In the genomic region with DNA sequence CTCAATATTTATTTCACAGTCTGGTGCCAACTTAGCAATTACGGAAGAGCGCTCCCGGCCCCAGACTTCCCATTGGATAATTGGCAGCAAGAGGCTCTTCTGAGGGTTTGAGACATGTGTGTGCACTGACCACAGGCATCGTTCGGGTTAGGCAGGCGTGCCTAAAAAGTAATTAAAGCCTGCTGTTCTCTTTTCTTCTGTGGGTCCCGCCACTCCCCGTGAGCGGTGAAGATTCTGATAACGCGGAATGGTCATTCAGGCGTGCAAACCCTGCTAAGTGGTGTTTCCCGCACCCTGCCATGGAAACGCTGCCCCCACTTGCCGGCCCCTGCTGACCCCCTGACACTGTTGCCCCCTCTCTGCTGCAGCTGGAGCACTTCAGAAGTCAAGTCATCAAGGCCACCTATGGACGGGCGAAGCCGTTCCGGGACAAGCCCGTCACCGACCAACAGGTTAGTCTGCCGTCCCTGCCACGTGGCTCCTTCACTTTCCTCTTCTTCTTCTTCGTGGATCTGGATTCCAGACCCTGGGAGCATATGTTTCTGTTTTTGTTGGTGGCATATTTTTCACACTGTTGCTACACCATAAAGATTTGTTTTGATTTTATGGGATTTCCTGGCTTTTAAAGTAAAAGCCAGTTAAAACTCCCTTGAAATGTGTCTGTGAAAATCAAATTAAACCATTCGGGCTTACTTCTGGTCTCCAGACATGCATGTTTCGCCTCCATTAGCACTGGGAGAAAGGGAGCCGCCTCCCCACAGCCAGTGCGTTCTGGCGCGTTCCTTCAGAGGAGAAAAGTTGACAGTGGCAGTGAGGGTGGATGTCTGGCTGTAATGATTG, we compare ENCODE assay signal across 13 cellular contexts.
DNase-seq lines count a peak whose midpoint lies in the region; ATAC-seq, FAIRE-seq and TF ChIP-seq lines count a peak whose summit lies in the region.
"Had no signal": no experiment of that assay in that cellular context is flagged by ENCODE, and none has a peak within 500 bp of the region (broad histone marks: within the 10 kb centered on the region; RNA-seq: fewer than 3 reads in every experiment).

No MANE protein-coding gene starts in this region.

- no peak for TF ChIP-seq POLR2A in gastroesophageal sphincter (IDR thresholded peaks at IDR 0.05)

- FAIRE-seq in urothelium cell line (lab: Jason Lieb, UNC): no peak
- FAIRE-seq: TTC549 had no signal

- peaks cover 77% of the 10 kb centered on the region for H3K4me1 Mint-ChIP-seq in nephron

- no peaks in the 10 kb centered on the region for H3K9me3 ChIP-seq in MM.1S (replicated peaks; ENCODE audit: insufficient read depth, low read length)
- no peaks in the 10 kb centered on the region for H3K9me3 ChIP-seq in gastroesophageal sphincter
- H3K9me3 ChIP-seq: BLaER1 treated with 17β-estradiol and CSF1 and Interleukin-3, amounts not matched to agents 10 nM and 100 nM had no signal

- H3K4me3 ChIP-seq in AG10803 (ENCODE audit: low read length) (peak overlapping the region; percentile 49), MM.1S (ENCODE audit: low read length) (no peak overlapping the region), gastroesophageal sphincter (no peak overlapping the region)
- H3K4me3 ChIP-seq: BLaER1 treated with 17β-estradiol and CSF1 and Interleukin-3, amounts not matched to agents 10 nM and 100 nM; PC-9 had no signal

- H3K4me1 ChIP-seq in MM.1S (ENCODE audit: low read length) (peaks cover 3% of the 10 kb centered on the region; the same call in 1 of the 2 replicates), gastroesophageal sphincter (peaks cover 0 to 40% (median 15%) of the 10 kb centered on the region in 3 donors)

- no peaks in the 10 kb centered on the region for H3K9me3 Mint-ChIP-seq in nephron

- no peak for ATAC-seq in gastroesophageal sphincter
- ATAC-seq: left cardiac atrium had no signal

- H3K36me3 Mint-ChIP-seq in nephron (ENCODE audit: low read depth): no peaks in the 10 kb centered on the region

- H3K79me2 ChIP-seq in MM.1S (ENCODE audit: low read length): no peaks in the 10 kb centered on the region

- no peaks in the 10 kb centered on the region for H3K9me2 ChIP-seq in MM.1S (replicated peaks; ENCODE audit: insufficient read depth, low read length)

- H2AFZ ChIP-seq in MM.1S (ENCODE audit: low read length): no peak overlapping the region
- H2AFZ ChIP-seq: PC-9 had no signal

- H3F3A ChIP-seq in MM.1S (ENCODE audit: insufficient read depth, low read length): no peaks in the 10 kb centered on the region

- no peak overlapping the region for H3K9ac ChIP-seq in MM.1S (ENCODE audit: low read length)
- H3K9ac ChIP-seq: BLaER1 treated with 17β-estradiol and CSF1 and Interleukin-3, amounts not matched to agents 10 nM and 100 nM had no signal

- no peak for TF ChIP-seq EP300 in gastroesophageal sphincter (IDR thresholded peaks at IDR 0.05)

- H3K36me3 ChIP-seq in MM.1S (replicated peaks; ENCODE audit: insufficient read depth, low read length): no peaks in the 10 kb centered on the region
- H3K36me3 ChIP-seq in gastroesophageal sphincter: no peaks in the 10 kb centered on the region
- H3K36me3 ChIP-seq: BLaER1 treated with 17β-estradiol and CSF1 and Interleukin-3, amounts not matched to agents 10 nM and 100 nM had no signal

- H4K20me1 ChIP-seq in MM.1S (ENCODE audit: insufficient read depth, low read length): no peaks in the 10 kb centered on the region
- H4K20me1 ChIP-seq: BLaER1 treated with 17β-estradiol and CSF1 and Interleukin-3, amounts not matched to agents 10 nM and 100 nM had no signal

- peak overlapping the region in 2 of 3 experiments; percentile 42 to 75 for H3K4me3 Mint-ChIP-seq in nephron

- H3K27ac Mint-ChIP-seq in nephron: peak overlapping the region; percentile 16 to 93 (median 84)

- WGBS in gastroesophageal sphincter (ENCODE audit: low coverage in 1 of 2), 2 donors: 71 to 79% methylated on average over 15 of the region's 30 CpGs

- DNase-seq in AG10803 (ENCODE audit: low read depth) (peak; percentile 99), NCI-H128 (lab: John Stamatoyannopoulos, UW; ENCODE audit: unreplicated experiment) (peak; percentile 53), astrocyte of the hippocampus (ENCODE audit: low read depth, low spot score) (peak; percentile 88), urothelium cell line (ENCODE audit: low spot score) (no peak), MM.1S (no peak)
- DNase-seq in stimulated activated CD8-positive, alpha-beta memory T cell treated with anti-CD3 and anti-CD28 coated beads, Interleukin-4, amount 100 ng/mL, for 48 hours: no peak
- DNase-seq: left cardiac atrium, NCI-H1048, PC-9 had no signal

- peaks cover 26% of the 10 kb centered on the region for H3K27me3 Mint-ChIP-seq in nephron (ENCODE audit: low read depth)

- peaks cover 12% of the 10 kb centered on the region for H3K27me3 ChIP-seq in MM.1S (replicated peaks; ENCODE audit: insufficient read depth, low read length)
- no peaks in the 10 kb centered on the region for H3K27me3 ChIP-seq in gastroesophageal sphincter
- H3K27me3 ChIP-seq: BLaER1 treated with 17β-estradiol and CSF1 and Interleukin-3, amounts not matched to agents 10 nM and 100 nM had no signal

- TF ChIP-seq CTCF in AG10803 (conservative IDR thresholded peaks at IDR 0.05; ENCODE audit: low read length): no peak
- no peak for TF ChIP-seq CTCF in nephron (IDR thresholded peaks at IDR 0.05; ENCODE audit: unreplicated experiment in 3 of 3)
- no peak for TF ChIP-seq CTCF in MM.1S (IDR thresholded peaks at IDR 0.05; ENCODE audit: low read length)
- no peak for TF ChIP-seq CTCF in gastroesophageal sphincter (IDR thresholded peaks at IDR 0.05)

- H3K4me2 ChIP-seq in MM.1S (ENCODE audit: low read depth, low read length): no peak overlapping the region
- H3K4me2 ChIP-seq: PC-9 had no signal

- H3K27ac ChIP-seq in MM.1S (ENCODE audit: low read length): no peak overlapping the region
- H3K27ac ChIP-seq in gastroesophageal sphincter: no peak overlapping the region
- H3K27ac ChIP-seq: BLaER1 treated with 17β-estradiol and CSF1 and Interleukin-3, amounts not matched to agents 10 nM and 100 nM; PC-9 had no signal

Comparison
In these comparisons a context has a peak if more than half of its experiments do, and no peak if none do; other contexts are left out.
1. DNase-seq: peak in AG10803 (single experiment), NCI-H128 (single experiment) and astrocyte of the hippocampus (single experiment); none in urothelium cell line (single experiment), stimulated activated CD8-positive, alpha-beta memory T cell treated with anti-CD3 and anti-CD28 coated beads, Interleukin-4, amount 100 ng/mL, for 48 hours (single experiment) and MM.1S (single experiment).